ENCODE assay signal across 3 cellular contexts in the genomic region with DNA sequence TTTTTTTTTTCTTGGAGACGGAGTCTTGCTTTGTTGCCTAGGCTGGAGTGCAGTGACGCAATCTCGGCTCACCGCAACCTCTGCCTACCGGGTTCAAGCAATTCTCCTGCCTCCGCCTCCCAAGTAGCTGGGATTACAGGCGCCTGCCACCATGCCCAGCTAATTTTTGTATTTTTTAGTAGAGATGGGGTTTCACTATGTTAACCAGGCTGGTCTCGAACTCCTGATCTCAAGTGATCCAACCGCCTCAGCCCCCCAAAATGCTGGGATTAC. TPM values are rescaled to one million over a fixed set of nuclear protein-coding genes. Genes with fewer than 3 reads are reported as not detected.
"Had no signal": no experiment of that assay in that cellular context is flagged by ENCODE, and none has a peak within 500 bp of the region (broad histone marks: within the 10 kb centered on the region; RNA-seq: fewer than 3 reads in every experiment).

No MANE protein-coding gene starts in this region.

RNA-seq across cellular contexts. Expression of gene PVRIG, which starts 27.1 kb away (rescaled TPM):
- total RNA-seq: astrocyte, osteocyte, pulmonary artery endothelial cell had no signal
